13 cellular contexts compared by ENCODE assay signal in the genomic region with DNA sequence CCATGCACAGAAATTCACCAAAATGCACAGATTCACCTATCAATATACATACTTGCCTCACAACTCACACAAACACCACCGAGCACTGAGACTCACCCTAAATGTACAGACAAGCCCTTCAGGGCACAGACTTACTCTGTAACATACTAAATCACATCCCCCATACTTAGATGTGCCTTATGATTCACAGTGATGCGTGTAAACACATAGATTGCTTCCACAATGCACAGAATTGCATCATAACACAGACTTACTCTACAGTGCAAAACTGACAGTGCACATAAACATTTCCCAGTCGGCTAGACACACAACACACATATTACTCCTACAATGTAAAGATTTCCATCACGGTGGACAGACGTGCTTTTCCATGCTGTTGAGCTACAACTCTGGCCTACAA. TPM values are rescaled to one million over a fixed set of nuclear protein-coding genes. Genes with fewer than 3 reads are reported as not detected.
"Had no signal": no experiment of that assay in that cellular context is flagged by ENCODE, and none has a peak within 500 bp of the region (broad histone marks: within the 10 kb centered on the region; RNA-seq: fewer than 3 reads in every experiment).

No MANE protein-coding gene starts in this region.

- ATAC-seq: activated CD4-positive, CD25-positive, alpha-beta regulatory T cell treated with anti-CD3 and anti-CD28 coated beads, Interleukin-2, amount 50 U/mL, for 24 hours; left colon; mucosa of descending colon; natural killer cell; right cardiac atrium; stimulated activated naive B cell treated with anti-CD40 and anti-IgM and Interleukin-4, amounts not matched to agents 10 μg/mL and 1 μg/mL and 100 μg/mL, for 72 hours had no signal

- DNase-seq: activated CD4-positive, alpha-beta memory T cell treated with anti-CD3 and anti-CD28 coated beads for 36 hours; activated naive CD4-positive, alpha-beta T cell treated with anti-CD3 and anti-CD28 coated beads for 36 hours; central memory CD4-positive, alpha-beta T cell; cortex of kidney; effector CD8-positive, alpha-beta T cell; left colon; mucosa of descending colon; natural killer cell; right cardiac atrium; stimulated activated CD4-positive, alpha-beta T cell treated with anti-CD3 and anti-CD28 coated beads, Interleukin-2, amount 100 ng/mL, for 24 hours; stimulated activated naive B cell treated with anti-CD40 and anti-IgM and Interleukin-4, amounts not matched to agents 10 μg/mL and 1 μg/mL and 100 μg/mL, for 72 hours; trophoblast cell had no signal

- H3K4me3 ChIP-seq: mucosa of descending colon had no signal

- H3K9me3 ChIP-seq: mucosa of descending colon had no signal

RNA-seq across cellular contexts. Expression of a gene that starts 6.2 kb away (rescaled TPM):
- total RNA-seq: activated naive CD4-positive, alpha-beta T cell treated with anti-CD3 and anti-CD28 coated beads for 36 hours had no signal
